1 cellular context compared by ENCODE assay signal in genomic region chr21:35202431-35202830, GRCh38.
TF ChIP-seq lines count a peak whose summit lies in the region.

No MANE protein-coding gene starts in this region.

TF ChIP-seq in K562, 482 proteins besides CTCF, POLR2A, EP300 and RAD21 (continued from another document):
- TF ChIP-seq ARID4B (CRISPR knock-in tag; IDR thresholded peaks at IDR 0.05) (no peak), CC2D1A (IDR thresholded peaks at IDR 0.05) (no peak), PTRF (tag; IDR thresholded peaks at IDR 0.05) (no peak)
